Comparison of ENCODE assay signal across 25 cellular contexts in the genomic region with DNA sequence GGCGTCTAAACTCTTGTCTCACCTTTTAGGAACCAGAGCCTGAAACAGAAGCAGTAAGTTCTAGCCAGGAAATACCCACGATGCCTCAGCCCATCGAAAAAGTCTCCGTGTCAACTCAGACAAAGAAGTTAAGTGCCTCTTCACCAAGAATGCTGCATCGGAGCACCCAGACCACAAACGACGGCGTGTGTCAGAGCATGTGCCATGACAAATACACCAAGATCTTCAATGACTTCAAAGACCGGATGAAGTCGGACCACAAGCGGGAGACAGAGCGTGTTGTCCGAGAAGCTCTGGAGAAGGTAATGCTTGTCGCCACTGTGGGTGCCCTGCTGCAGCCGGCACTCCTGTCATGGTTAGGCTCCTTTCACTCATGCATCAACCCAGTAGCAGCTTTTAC.
"Had no signal": no experiment of that assay in that cellular context is flagged by ENCODE, and none has a peak within 500 bp of the region (broad histone marks: within the 10 kb centered on the region; RNA-seq: fewer than 3 reads in every experiment).

No MANE protein-coding gene starts in this region.

- H3K27ac Mint-ChIP-seq: activated CD4-positive, alpha-beta memory T cell treated with anti-CD3 and anti-CD28 coated beads for 36 hours; activated CD4-positive, alpha-beta T cell treated with anti-CD3 and anti-CD28 coated beads, Interleukin-2, amount 10 ng/mL, durations not matched to agents 7 days and 5 days; activated naive CD4-positive, alpha-beta T cell treated with anti-CD3 and anti-CD28 coated beads, Interleukin-2, amount 10 ng/mL, durations not matched to agents 7 days and 5 days; activated naive CD8-positive, alpha-beta T cell treated with anti-CD3 and anti-CD28 coated beads for 36 hours; activated T-cell treated with anti-CD3 and anti-CD28 coated beads, Interleukin-2, amount 50 U/mL, for 72 hours; activated T-helper 2 cell treated with anti-CD3 and anti-CD28 coated beads, Interferon-gamma antibody, Interleukin-2, Interleukin-4, amounts not matched to agents 10 μg/mL and 5 μg/mL and 100 μg/mL, durations not matched to agents 14 hours and 24 hours and 36 hours; T-helper 17 cell had no signal

- H3K27me3 Mint-ChIP-seq: activated CD4-positive, alpha-beta memory T cell treated with anti-CD3 and anti-CD28 coated beads for 36 hours; activated CD4-positive, alpha-beta T cell treated with anti-CD3 and anti-CD28 coated beads, Interleukin-2, amount 10 ng/mL, durations not matched to agents 7 days and 5 days; activated naive CD4-positive, alpha-beta T cell treated with anti-CD3 and anti-CD28 coated beads, Interleukin-2, amount 10 ng/mL, durations not matched to agents 7 days and 5 days; activated naive CD8-positive, alpha-beta T cell treated with anti-CD3 and anti-CD28 coated beads for 36 hours; T-helper 17 cell had no signal

- H3K9me3 Mint-ChIP-seq: activated CD4-positive, alpha-beta memory T cell treated with anti-CD3 and anti-CD28 coated beads for 36 hours; activated CD4-positive, alpha-beta T cell treated with anti-CD3 and anti-CD28 coated beads, Interleukin-2, amount 10 ng/mL, durations not matched to agents 7 days and 5 days; activated naive CD4-positive, alpha-beta T cell treated with anti-CD3 and anti-CD28 coated beads, Interleukin-2, amount 10 ng/mL, durations not matched to agents 7 days and 5 days; activated naive CD8-positive, alpha-beta T cell treated with anti-CD3 and anti-CD28 coated beads for 36 hours; activated T-cell treated with anti-CD3 and anti-CD28 coated beads, Interleukin-2, amount 50 U/mL, for 72 hours; activated T-helper 2 cell treated with anti-CD3 and anti-CD28 coated beads, Interferon-gamma antibody, Interleukin-2, Interleukin-4, amounts not matched to agents 10 μg/mL and 5 μg/mL and 100 μg/mL, durations not matched to agents 14 hours and 24 hours and 36 hours had no signal

- ATAC-seq: activated T-cell treated with anti-CD3 and anti-CD28 coated beads, Interleukin-2, amount 50 U/mL, for 72 hours; body of pancreas; K562; T-helper 17 cell had no signal

- H3K4me1 Mint-ChIP-seq: activated CD4-positive, alpha-beta T cell treated with anti-CD3 and anti-CD28 coated beads, Interleukin-2, amount 10 ng/mL, durations not matched to agents 7 days and 5 days; activated naive CD4-positive, alpha-beta T cell treated with anti-CD3 and anti-CD28 coated beads, Interleukin-2, amount 10 ng/mL, durations not matched to agents 7 days and 5 days; activated naive CD8-positive, alpha-beta T cell treated with anti-CD3 and anti-CD28 coated beads for 36 hours had no signal

- DNase-seq: activated CD4-positive, alpha-beta memory T cell treated with anti-CD3 and anti-CD28 coated beads for 36 hours; activated CD4-positive, alpha-beta T cell treated with anti-CD3 and anti-CD28 coated beads, Interleukin-2, amount 10 ng/mL, durations not matched to agents 7 days and 5 days; activated CD4-positive, CD25-positive, alpha-beta regulatory T cell; activated CD8-positive, alpha-beta memory T cell treated with anti-CD3 and anti-CD28 coated beads, Interleukin-2, amount 50 U/mL, for 4 hours; activated gamma-delta T cell treated with Interleukin-2 at 50 U/mL for 16 hours; activated naive CD4-positive, alpha-beta T cell treated with anti-CD3 and anti-CD28 coated beads, Interleukin-2, amount 10 ng/mL, durations not matched to agents 7 days and 5 days; activated naive CD8-positive, alpha-beta T cell treated with anti-CD3 and anti-CD28 coated beads for 36 hours; activated T-cell treated with anti-CD3 and anti-CD28 coated beads, Interleukin-2, amount 50 U/mL, for 72 hours; body of pancreas; central memory CD4-positive, alpha-beta T cell; Karpas-422; MM.1S; NCI-H1105; NCI-H1436; NCI-H1694 treated with DMSO at 0.1 percent for 48 hours; NCI-H2029 treated with DMSO at 0.1 percent for 48 hours; NCI-H510A treated with DMSO at 0.1 percent for 48 hours; NCI-H69; NK-92 treated with Interleukin-12 subunit alpha and Interleukin-12 subunit beta, amount 100 ng/mL, for 24 hours; Peyer's patch; SHP77 treated with DMSO at 0.1 percent for 48 hours; T-helper 17 cell; T-helper 9 cell had no signal

- H3K4me3 Mint-ChIP-seq: activated CD4-positive, alpha-beta memory T cell treated with anti-CD3 and anti-CD28 coated beads for 36 hours; activated CD4-positive, alpha-beta T cell treated with anti-CD3 and anti-CD28 coated beads, Interleukin-2, amount 10 ng/mL, durations not matched to agents 7 days and 5 days; activated naive CD4-positive, alpha-beta T cell treated with anti-CD3 and anti-CD28 coated beads, Interleukin-2, amount 10 ng/mL, durations not matched to agents 7 days and 5 days; activated naive CD8-positive, alpha-beta T cell treated with anti-CD3 and anti-CD28 coated beads for 36 hours; activated T-cell treated with anti-CD3 and anti-CD28 coated beads, Interleukin-2, amount 50 U/mL, for 72 hours; T-helper 17 cell had no signal
